Comparison of ENCODE assay signal across 8 cellular contexts in genomic region chr14:76812422-76813383, GRCh38. TPM values are rescaled to one million over a fixed set of nuclear protein-coding genes. Genes with fewer than 3 reads are reported as not detected.
DNase-seq lines count a peak whose midpoint lies in the region; ATAC-seq lines count a peak whose summit lies in the region.

A gene with protein sequence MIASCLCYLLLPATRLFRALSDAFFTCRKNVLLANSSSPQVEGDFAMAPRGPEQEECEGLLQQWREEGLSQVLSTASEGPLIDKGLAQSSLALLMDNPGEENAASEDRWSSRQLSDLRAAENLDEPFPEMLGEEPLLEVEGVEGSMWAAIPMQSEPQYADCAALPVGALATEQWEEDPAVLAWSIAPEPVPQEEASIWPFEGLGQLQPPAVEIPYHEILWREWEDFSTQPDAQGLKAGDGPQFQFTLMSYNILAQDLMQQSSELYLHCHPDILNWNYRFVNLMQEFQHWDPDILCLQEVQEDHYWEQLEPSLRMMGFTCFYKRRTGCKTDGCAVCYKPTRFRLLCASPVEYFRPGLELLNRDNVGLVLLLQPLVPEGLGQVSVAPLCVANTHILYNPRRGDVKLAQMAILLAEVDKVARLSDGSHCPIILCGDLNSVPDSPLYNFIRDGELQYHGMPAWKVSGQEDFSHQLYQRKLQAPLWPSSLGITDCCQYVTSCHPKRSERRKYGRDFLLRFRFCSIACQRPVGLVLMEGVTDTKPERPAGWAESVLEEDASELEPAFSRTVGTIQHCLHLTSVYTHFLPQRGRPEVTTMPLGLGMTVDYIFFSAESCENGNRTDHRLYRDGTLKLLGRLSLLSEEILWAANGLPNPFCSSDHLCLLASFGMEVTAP (minus strand): TSS chr14:76812882. CDS start chr14:76812827, 55 bp downstream.

- ATAC-seq in GM21576 (IDR thresholded peaks at IDR 0.05; ENCODE audit: unreplicated experiment): peak; percentile 87

- DNase-seq in DMS 273 (lab: John Stamatoyannopoulos, UW; ENCODE audit: unreplicated experiment) (peak; percentile 99), OCI-M1 (lab: John Stamatoyannopoulos, UW) (peak; percentile 92), activated T-cell treated with anti-CD3 and anti-CD28 coated beads for 24 hours (ENCODE audit: low read depth) (peak; percentile 95), epidermal melanocyte (ENCODE audit: insufficient read length, low spot score) (peak; percentile 85), midbrain (lab: John Stamatoyannopoulos, UW) (peak; percentile 93)
- DNase-seq in stimulated activated CD8-positive, alpha-beta memory T cell treated with anti-CD3 and anti-CD28 coated beads, Interleukin-15, amount 100 ng/mL, for 48 hours (ENCODE audit: low read depth in 2 of 2): peak; percentile 91 to 92

- H3K27ac Mint-ChIP-seq in IgD-negative memory B cell: peak within 1 kb of the TSS; percentile 90 to 99 (median 95)

- H3K4me3 Mint-ChIP-seq in IgD-negative memory B cell: peak within 1 kb of the TSS; percentile 87 to 98 (median 94)

- peaks cover 5% of the 10 kb centered on the region for H3K36me3 Mint-ChIP-seq in IgD-negative memory B cell

- H3K27me3 Mint-ChIP-seq in IgD-negative memory B cell: no peaks in the 10 kb centered on the region

- H3K4me1 Mint-ChIP-seq in IgD-negative memory B cell: peaks cover 19 to 23% (median 21%) of the 10 kb centered on the region in 3 donors

- no peaks in the 10 kb centered on the region for H3K9me3 Mint-ChIP-seq in IgD-negative memory B cell

RNA-seq across cellular contexts. Expression of the gene that starts here (rescaled TPM):
- polyA plus RNA-seq in IgD-negative memory B cell: 20.7 TPM

Comparison
In these comparisons a context has a peak if more than half of its experiments do, and no peak if none do; other contexts are left out.
1. Peak in every context shown above with its lines: DNase-seq and ATAC-seq.